Comparison of ENCODE assay signal across 9 cellular contexts in genomic region chr4:158821228-158822009, GRCh38. TPM values are rescaled to one million over a fixed set of nuclear protein-coding genes. Genes with fewer than 3 reads are reported as not detected.
DNase-seq lines count a peak whose midpoint lies in the region; ATAC-seq, FAIRE-seq and TF ChIP-seq lines count a peak whose summit lies in the region.
"Had no signal": no experiment of that assay in that cellular context is flagged by ENCODE, and none has a peak within 500 bp of the region (broad histone marks: within the 10 kb centered on the region; RNA-seq: fewer than 3 reads in every experiment).

No MANE protein-coding gene starts in this region.

- peaks cover 10% of the 10 kb centered on the region for H3K36me3 Mint-ChIP-seq in activated CD8-positive, alpha-beta memory T cell treated with anti-CD3 and anti-CD28 coated beads, Interleukin-2, amount 10 ng/mL, durations not matched to agents 7 days and 5 days

- TF ChIP-seq CTCF in bronchial epithelial cell (IDR thresholded peaks at IDR 0.05; ENCODE audit: insufficient read depth, low read length, severe bottlenecking) = no peak

- no peaks in the 10 kb centered on the region for H3K9me3 Mint-ChIP-seq in activated CD8-positive, alpha-beta memory T cell treated with anti-CD3 and anti-CD28 coated beads, Interleukin-2, amount 10 ng/mL, durations not matched to agents 7 days and 5 days (ENCODE audit: low read depth)
- no peaks in the 10 kb centered on the region for H3K9me3 Mint-ChIP-seq in stimulated activated naive CD8-positive, alpha-beta T cell treated with anti-CD3 and anti-CD28 coated beads, Interleukin-15, amount 100 ng/mL, for 72 hours

- H3K27ac Mint-ChIP-seq in activated CD8-positive, alpha-beta memory T cell treated with anti-CD3 and anti-CD28 coated beads, Interleukin-2, amount 10 ng/mL, durations not matched to agents 7 days and 5 days = peak overlapping the region; percentile 41
- H3K27ac Mint-ChIP-seq in stimulated activated naive CD8-positive, alpha-beta T cell treated with anti-CD3 and anti-CD28 coated beads, Interleukin-15, amount 100 ng/mL, for 72 hours = peak overlapping the region in 1 of 2 donors; percentile 6

- no peak overlapping the region for H3K4me3 ChIP-seq in bronchial epithelial cell (ENCODE audit: low read depth, low read length)

- ATAC-seq in activated CD8-positive, alpha-beta memory T cell treated with anti-CD3 and anti-CD28 coated beads, Interleukin-2, amount 10 ng/mL, durations not matched to agents 7 days and 5 days = peak; percentile 56
- peak; percentile 34 for ATAC-seq in HG03039 (IDR thresholded peaks at IDR 0.05; ENCODE audit: unreplicated experiment)
- ATAC-seq in stimulated activated naive CD8-positive, alpha-beta T cell treated with anti-CD3 and anti-CD28 coated beads, Interleukin-15, amount 100 ng/mL, for 72 hours = peak; percentile 85

- H3K36me3 ChIP-seq in bronchial epithelial cell (ENCODE audit: control insufficient read depth, insufficient read depth, low read length) = no peaks in the 10 kb centered on the region

- H3K4me3 Mint-ChIP-seq in activated CD8-positive, alpha-beta memory T cell treated with anti-CD3 and anti-CD28 coated beads, Interleukin-2, amount 10 ng/mL, durations not matched to agents 7 days and 5 days = no peak overlapping the region
- H3K4me3 Mint-ChIP-seq in stimulated activated naive CD8-positive, alpha-beta T cell treated with anti-CD3 and anti-CD28 coated beads, Interleukin-15, amount 100 ng/mL, for 72 hours = peak overlapping the region in 1 of 2 donors; percentile 52

- H3K4me1 Mint-ChIP-seq in activated CD8-positive, alpha-beta memory T cell treated with anti-CD3 and anti-CD28 coated beads, Interleukin-2, amount 10 ng/mL, durations not matched to agents 7 days and 5 days = peaks cover 79% of the 10 kb centered on the region
- peaks cover 75% of the 10 kb centered on the region for H3K4me1 Mint-ChIP-seq in stimulated activated naive CD8-positive, alpha-beta T cell treated with anti-CD3 and anti-CD28 coated beads, Interleukin-15, amount 100 ng/mL, for 72 hours

- H3K27me3 Mint-ChIP-seq in activated CD8-positive, alpha-beta memory T cell treated with anti-CD3 and anti-CD28 coated beads, Interleukin-2, amount 10 ng/mL, durations not matched to agents 7 days and 5 days = no peaks in the 10 kb centered on the region
- H3K27me3 Mint-ChIP-seq in stimulated activated naive CD8-positive, alpha-beta T cell treated with anti-CD3 and anti-CD28 coated beads, Interleukin-15, amount 100 ng/mL, for 72 hours = no peaks in the 10 kb centered on the region

- peak; percentile 49 for DNase-seq in activated CD8-positive, alpha-beta memory T cell treated with anti-CD3 and anti-CD28 coated beads, Interleukin-2, amount 10 ng/mL, durations not matched to agents 7 days and 5 days
- no peak for DNase-seq in activated CD8-positive, alpha-beta memory T cell treated with anti-CD3 and anti-CD28 coated beads for 24 hours
- DNase-seq in bronchial epithelial cell (ENCODE audit: low read depth) (peak; percentile 18), Kasumi-1 (lab: John Stamatoyannopoulos, UW) (no peak), NCI-H1694 treated with DMSO at 0.1 percent for 48 hours (lab: John Stamatoyannopoulos, UW) (no peak), LoVo (ENCODE audit: low spot score) (no peak)
- peak in 1 of 2 donors; percentile 24 for DNase-seq in stimulated activated naive CD8-positive, alpha-beta T cell treated with anti-CD3 and anti-CD28 coated beads, Interleukin-15, amount 100 ng/mL, for 72 hours
- DNase-seq: NCI-H2227 treated with DMSO at 0.1 percent for 48 hours had no signal

- CTCF ChIA-PET in activated CD8-positive, alpha-beta memory T cell treated with anti-CD3 and anti-CD28 coated beads, Interleukin-2, amount 10 ng/mL, durations not matched to agents 7 days and 5 days (lab: Charles Lee) = interaction anchor here (1.1 kb wide), 1 partner anchor 43 kb away, joined by 3 read pairs; no protein-coding TSS in a partner anchor

- no peaks in the 10 kb centered on the region for H3K27me3 ChIP-seq in bronchial epithelial cell (ENCODE audit: control insufficient read depth, insufficient read depth, low read length)

- no peak for FAIRE-seq in bronchial epithelial cell (lab: Jason Lieb, UNC)

RNA-seq across cellular contexts. Expression of gene FNIP2, which starts 52.6 kb away (rescaled TPM):
- 10 to 100 TPM; 12.3 to 17.1 TPM for total RNA-seq in activated CD8-positive, alpha-beta memory T cell treated with anti-CD3 and anti-CD28 coated beads, Interleukin-2, amount 10 ng/mL, durations not matched to agents 7 days and 5 days
- total RNA-seq in bronchial epithelial cell = 16.5 and 16.6 TPM in 2 replicates

Comparison
In these comparisons a context has a peak if more than half of its experiments do, and no peak if none do; other contexts are left out.
1. DNase-seq: peak in activated CD8-positive, alpha-beta memory T cell treated with anti-CD3 and anti-CD28 coated beads, Interleukin-2, amount 10 ng/mL, durations not matched to agents 7 days and 5 days (single experiment) and bronchial epithelial cell (single experiment); none in activated CD8-positive, alpha-beta memory T cell treated with anti-CD3 and anti-CD28 coated beads for 24 hours (single experiment), Kasumi-1 (0 of 2), NCI-H1694 treated with DMSO at 0.1 percent for 48 hours (single experiment) and LoVo (single experiment).
2. ATAC-seq: peak in every context shown above with its lines; median percentile 85 in stimulated activated naive CD8-positive, alpha-beta T cell treated with anti-CD3 and anti-CD28 coated beads, Interleukin-15, amount 100 ng/mL, for 72 hours; 56 in activated CD8-positive, alpha-beta memory T cell treated with anti-CD3 and anti-CD28 coated beads, Interleukin-2, amount 10 ng/mL, durations not matched to agents 7 days and 5 days; 34 in HG03039.